In the genomic region with DNA sequence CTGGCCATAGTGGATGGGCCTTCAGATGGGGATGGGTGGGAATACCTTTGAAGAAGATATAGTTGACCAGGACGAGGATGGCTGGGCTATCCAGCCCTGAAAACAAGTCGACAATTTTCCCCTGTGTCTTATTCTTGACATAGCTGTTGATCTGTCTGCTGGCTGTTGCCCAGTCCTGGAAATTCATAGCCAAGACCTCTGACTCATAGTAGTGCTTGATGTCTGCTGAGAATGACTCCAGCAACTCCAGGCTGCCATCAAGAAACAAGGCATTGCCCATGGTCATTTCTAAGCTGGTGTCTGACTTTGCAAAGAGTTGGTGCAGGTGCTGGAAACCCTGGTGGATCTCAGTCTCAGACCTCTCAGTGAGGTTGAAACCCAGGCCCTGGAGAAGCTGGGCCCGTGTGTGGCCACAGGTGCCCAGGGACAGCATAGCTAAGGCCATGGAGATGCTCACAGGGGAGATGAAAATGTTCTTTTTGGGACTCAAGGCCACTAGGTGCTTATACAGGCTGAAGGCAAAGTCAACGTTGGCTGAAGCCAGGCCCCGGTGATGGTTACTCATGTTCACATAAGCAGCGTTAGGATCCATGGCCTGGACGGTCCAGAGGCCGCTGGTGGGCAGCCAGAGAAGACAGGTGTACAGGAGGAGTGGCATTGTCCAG, we compare ENCODE assay signal across 2 cellular contexts.
A peak's percentile ranks its signal among the peaks of the same experiment; 100 is the strongest.
TF ChIP-seq lines count a peak whose summit lies in the region.

No MANE protein-coding gene starts in this region.

TF ChIP-seq in SK-N-SH, 30 proteins besides CTCF, POLR2A, EP300 and RAD21:
- TF ChIP-seq RCOR1 (IDR thresholded peaks at IDR 0.05; ENCODE audit: low read length) = no peak
- peak; percentile 25; the same call in 1 of the 2 replicates for TF ChIP-seq FOSL2 (IDR thresholded peaks at IDR 0.05; ENCODE audit: borderline replicate concordance, low read depth)
- TF ChIP-seq MAX (IDR thresholded peaks at IDR 0.05; ENCODE audit: low read depth) = no peak

TF ChIP-seq in SK-N-SH treated with all-trans-retinoic acid at 6 μM for 48 hours, 23 proteins besides CTCF, POLR2A, EP300 and RAD21:
- TF ChIP-seq SNAI2 (CRISPR knock-in tag; IDR thresholded peaks at IDR 0.05) (no peak), TOX (CRISPR knock-in tag; IDR thresholded peaks at IDR 0.05; ENCODE audit: borderline replicate concordance) (no peak), ZFP30 (CRISPR knock-in tag; IDR thresholded peaks at IDR 0.05) (no peak), RARB (CRISPR knock-in tag; IDR thresholded peaks at IDR 0.05) (no peak), PPARA (CRISPR knock-in tag; IDR thresholded peaks at IDR 0.05; ENCODE audit: borderline replicate concordance) (no peak), GLIS3 (CRISPR knock-in tag; IDR thresholded peaks at IDR 0.05) (no peak), ESRRG (CRISPR knock-in tag; IDR thresholded peaks at IDR 0.05) (no peak), PATZ1 (CRISPR knock-in tag; IDR thresholded peaks at IDR 0.05; ENCODE audit: borderline replicate concordance) (no peak), ZFP3 (CRISPR knock-in tag; IDR thresholded peaks at IDR 0.05) (no peak), ARNTL (CRISPR knock-in tag; IDR thresholded peaks at IDR 0.05; ENCODE audit: borderline replicate concordance, low read depth) (no peak), CSDC2 (CRISPR knock-in tag; IDR thresholded peaks at IDR 0.05) (no peak), ZNF70 (CRISPR knock-in tag; IDR thresholded peaks at IDR 0.05) (no peak)
- TF ChIP-seq, protein P1, sequence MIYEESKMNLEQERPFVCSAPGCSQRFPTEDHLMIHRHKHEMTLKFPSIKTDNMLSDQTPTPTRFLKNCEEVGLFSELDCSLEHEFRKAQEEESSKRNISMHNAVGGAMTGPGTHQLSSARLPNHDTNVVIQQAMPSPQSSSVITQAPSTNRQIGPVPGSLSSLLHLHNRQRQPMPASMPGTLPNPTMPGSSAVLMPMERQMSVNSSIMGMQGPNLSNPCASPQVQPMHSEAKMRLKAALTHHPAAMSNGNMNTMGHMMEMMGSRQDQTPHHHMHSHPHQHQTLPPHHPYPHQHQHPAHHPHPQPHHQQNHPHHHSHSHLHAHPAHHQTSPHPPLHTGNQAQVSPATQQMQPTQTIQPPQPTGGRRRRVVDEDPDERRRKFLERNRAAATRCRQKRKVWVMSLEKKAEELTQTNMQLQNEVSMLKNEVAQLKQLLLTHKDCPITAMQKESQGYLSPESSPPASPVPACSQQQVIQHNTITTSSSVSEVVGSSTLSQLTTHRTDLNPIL (CRISPR knock-in tag; IDR thresholded peaks at IDR 0.05; ENCODE audit: low read depth) = no peak
